In the genomic region with DNA sequence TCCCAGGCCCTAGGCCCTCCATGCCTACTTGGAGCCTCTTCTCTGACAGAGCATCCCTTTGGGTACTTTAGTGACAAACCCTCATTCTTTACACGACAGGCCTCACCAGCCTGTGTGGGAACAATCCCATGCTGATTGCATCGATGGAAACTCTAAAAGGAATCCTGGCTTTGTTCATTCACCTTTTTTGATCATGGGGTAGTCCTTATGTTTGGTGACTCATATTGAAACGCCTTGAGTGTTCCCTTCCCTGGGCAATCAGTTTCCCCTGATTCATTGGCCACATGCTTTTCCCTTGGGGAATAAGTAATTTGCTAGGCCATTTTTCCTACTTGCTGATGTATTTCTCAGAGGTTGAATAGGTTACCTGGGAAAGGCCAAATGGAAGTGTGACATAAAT, we compare ENCODE assay signal across 21 cellular contexts. TPM values are rescaled to one million over a fixed set of nuclear protein-coding genes. Genes with fewer than 3 reads are reported as not detected.
DNase-seq lines count a peak whose midpoint lies in the region; ATAC-seq and TF ChIP-seq lines count a peak whose summit lies in the region.
"Had no signal": no experiment of that assay in that cellular context is flagged by ENCODE, and none has a peak within 500 bp of the region (broad histone marks: within the 10 kb centered on the region; RNA-seq: fewer than 3 reads in every experiment).

No MANE protein-coding gene starts in this region.

- no peak overlapping the region for H3K27ac ChIP-seq in breast epithelium
- H3K27ac ChIP-seq: upper lobe of left lung had no signal

- intact Hi-C loops in MCF 10A (cut with micrococcal nuclease) (no loop called here), breast epithelium (cut with DNase I; ENCODE audit: low total_unique reads) (no loop called here), head of caudate nucleus (cut with DNase I) (no loop called here)

- H3K27me3 ChIP-seq in breast epithelium, result no peaks in the 10 kb centered on the region
- H3K27me3 ChIP-seq: upper lobe of left lung had no signal

- no peak for TF ChIP-seq POLR2A in breast epithelium (IDR thresholded peaks at IDR 0.05)

- in situ Hi-C loops in SK-MEL-5 (cut with HindIII; ENCODE audit: low pct_unique_long_range_greater_than_20kb, low sequenced_read_pairs), result no loop called here

- H3K4me3 Mint-ChIP-seq in MCF 10A (ENCODE audit: unreplicated experiment), result no peak overlapping the region
- H3K4me3 Mint-ChIP-seq in type B pancreatic cell, result no peak overlapping the region
- H3K4me3 Mint-ChIP-seq: CD8-positive, alpha-beta T cell; endodermal cell; neural crest cell had no signal

- TF ChIP-seq CTCF in MCF 10A (IDR thresholded peaks at IDR 0.05; ENCODE audit: unreplicated experiment), result no peak
- no peak for TF ChIP-seq CTCF in breast epithelium (IDR thresholded peaks at IDR 0.05)
- TF ChIP-seq CTCF in fibroblast of mammary gland (conservative IDR thresholded peaks at IDR 0.05; ENCODE audit: control insufficient read depth, insufficient read depth, low read depth, low read length), result no peak
- TF ChIP-seq CTCF in type B pancreatic cell (conservative IDR thresholded peaks at IDR 0.05), result no peak

- peak; percentile 23 for DNase-seq in MCF 10A (ENCODE audit: unreplicated experiment)
- DNase-seq in breast epithelium (ENCODE audit: low spot score in 2 of 2), result no peak
- peak; percentile 95 for DNase-seq in SK-MEL-5 (ENCODE audit: low read depth, low spot score)
- DNase-seq in fibroblast of mammary gland (ENCODE audit: low read depth), result peak; percentile 84
- DNase-seq in type B pancreatic cell (ENCODE audit: extremely low spot score, unreplicated experiment), result no peak
- DNase-seq in CD1c-positive myeloid dendritic cell (ENCODE audit: extremely low spot score), result no peak
- no peak for DNase-seq in head of caudate nucleus
- DNase-seq: activated CD8-positive, alpha-beta memory T cell treated with anti-CD3 and anti-CD28 coated beads, Interleukin-2, amount 50 U/mL, for 4 hours; CD8-positive, alpha-beta T cell; endodermal cell; H7; KBM-7; left cardiac atrium; midbrain; NCI-H1092; NCI-H2081 treated with DMSO at 0.1 percent for 48 hours; NCI-H524; T-helper 9 cell; upper lobe of left lung had no signal

- H3K4me3 ChIP-seq in breast epithelium (no peak overlapping the region), fibroblast of mammary gland (ENCODE audit: control insufficient read depth, low read depth, low read length) (no peak overlapping the region)
- H3K4me3 ChIP-seq: upper lobe of left lung had no signal

- H3K27ac Mint-ChIP-seq in MCF 10A (ENCODE audit: low read depth, unreplicated experiment) (peak overlapping the region; percentile 11), type B pancreatic cell (peak overlapping the region; percentile 16)
- H3K27ac Mint-ChIP-seq: CD8-positive, alpha-beta T cell; endodermal cell had no signal

- H3K4me1 ChIP-seq in breast epithelium, result no peaks in the 10 kb centered on the region

- POLR2A ChIA-PET in MCF 10A (lab: Yijun Ruan, JAX), result interaction anchor here (0.7 to 1.3 kb wide), 5 partner anchors 9 to 144 kb away, joined by 3 to 5 read pairs (median 3); no protein-coding TSS in a partner anchor

- no peak for ATAC-seq in GM21423 (IDR thresholded peaks at IDR 0.05; ENCODE audit: unreplicated experiment)
- ATAC-seq: CD8-positive, alpha-beta T cell; left cardiac atrium had no signal

- no peaks in the 10 kb centered on the region for H3K9me3 Mint-ChIP-seq in MCF 10A (ENCODE audit: unreplicated experiment)
- H3K9me3 Mint-ChIP-seq in type B pancreatic cell, result peaks cover 4% of the 10 kb centered on the region
- H3K9me3 Mint-ChIP-seq: CD8-positive, alpha-beta T cell; endodermal cell; neural crest cell had no signal

- H3K4me1 Mint-ChIP-seq in MCF 10A (ENCODE audit: insufficient read depth, unreplicated experiment), result peaks cover 22% of the 10 kb centered on the region
- H3K4me1 Mint-ChIP-seq in type B pancreatic cell (ENCODE audit: unreplicated experiment), result peaks cover 3% of the 10 kb centered on the region
- H3K4me1 Mint-ChIP-seq: endodermal cell, neural crest cell had no signal

- H3K36me3 ChIP-seq in breast epithelium, result no peaks in the 10 kb centered on the region
- H3K36me3 ChIP-seq: upper lobe of left lung had no signal

- no peaks in the 10 kb centered on the region for H3K9me3 ChIP-seq in breast epithelium
- H3K9me3 ChIP-seq: upper lobe of left lung had no signal

- BruUV-seq in MCF 10A (replicated peaks; lab: Mats Ljungman, UMichigan), result no TSS peak

- no peaks in the 10 kb centered on the region for H3K27me3 Mint-ChIP-seq in MCF 10A (ENCODE audit: insufficient read depth, unreplicated experiment)
- H3K27me3 Mint-ChIP-seq in type B pancreatic cell, result no peaks in the 10 kb centered on the region

- CTCF ChIA-PET in MCF 10A (lab: Yijun Ruan, JAX), result interaction anchor here (0.6 to 0.9 kb wide), 3 partner anchors 15 to 44 kb away, joined by 3 read pairs; a partner anchor contains a TSS

- H3K36me3 Mint-ChIP-seq in MCF 10A (ENCODE audit: insufficient read depth, unreplicated experiment) (no peaks in the 10 kb centered on the region), type B pancreatic cell (no peaks in the 10 kb centered on the region)

RNA-seq across cellular contexts. Expression of a gene that starts 14.7 kb away (rescaled TPM):
- total RNA-seq in MCF 10A (2022) (38.2 and 52.8 TPM in 2 replicates), breast epithelium (10 to 100 TPM; 21.3 to 50.5 (median 25.9) TPM), type B pancreatic cell (ENCODE audit: low replicate concordance) (15.2 and 54.4 TPM in 2 replicates)
- 107 and 110 TPM in 2 replicates for total RNA-seq in SK-MEL-5 (2014; rRNA removed; shearing (Covaris generic))
- 105 and 128 TPM in 2 replicates for polyA plus RNA-seq in SK-MEL-5 (2015; cell fraction: cytosol; rRNA removed)
- 645 and 654 TPM in 2 replicates for polyA plus RNA-seq in SK-MEL-5 (2015; cell fraction: nucleus; rRNA removed)

Comparison
In these comparisons a context has a peak if more than half of its experiments do, and no peak if none do; other contexts are left out.
1. DNase-seq: peak in MCF 10A (single experiment), SK-MEL-5 (single experiment) and fibroblast of mammary gland (single experiment); none in breast epithelium (0 of 2), type B pancreatic cell (single experiment), CD1c-positive myeloid dendritic cell (single experiment) and head of caudate nucleus (0 of 42).